8 cellular contexts compared by ENCODE assay signal in the genomic region with DNA sequence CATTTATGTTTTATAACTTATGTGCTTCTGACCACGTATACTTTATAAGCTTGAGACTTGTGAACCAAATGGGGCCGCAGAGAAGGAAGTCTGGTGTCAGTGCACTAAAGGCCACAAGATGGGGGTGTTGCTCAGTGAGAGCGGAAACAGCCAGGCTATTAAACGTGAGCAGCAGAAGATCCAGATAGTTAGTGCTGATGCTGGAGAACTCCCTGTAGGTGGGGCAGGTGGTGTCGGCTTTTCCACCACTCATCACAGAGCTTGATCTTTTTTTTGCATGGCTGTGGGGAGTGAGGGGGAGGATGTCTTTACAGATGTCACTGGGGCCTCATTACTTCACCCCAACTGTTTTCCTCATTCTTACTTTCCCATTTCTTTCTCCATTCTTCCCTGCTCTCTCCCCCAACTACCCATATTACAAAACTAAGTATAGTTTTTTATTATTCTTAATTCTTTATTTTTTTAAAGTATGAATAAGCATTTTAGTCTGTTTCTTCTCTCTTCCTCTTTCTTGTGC. TPM values are rescaled to one million over a fixed set of nuclear protein-coding genes. Genes with fewer than 3 reads are reported as not detected.
A peak's percentile ranks its signal among the peaks of the same experiment; 100 is the strongest.
DNase-seq lines count a peak whose midpoint lies in the region; ATAC-seq and TF ChIP-seq lines count a peak whose summit lies in the region.

No MANE protein-coding gene starts in this region.

- H3K27me3 ChIP-seq in left lung, result no peaks in the 10 kb centered on the region

- no peak overlapping the region for H3K27ac ChIP-seq in caudate nucleus (ENCODE audit: low read depth, low read length)
- H3K27ac ChIP-seq in left lung, result no peak overlapping the region

- intact Hi-C loops in left lung (cut with DNase I), result loop anchor here in 1 of 2 donors (5.0 kb wide), 1 partner anchor 514 kb away; no protein-coding TSS in a partner anchor

- H3K4me3 ChIP-seq in left lung, result no peak overlapping the region

- H3K9me3 ChIP-seq in left lung, result no peaks in the 10 kb centered on the region

- peaks cover 0 to 3% of the 10 kb centered on the region in 2 donors for H3K4me1 ChIP-seq in left lung

- DNase-seq in NCI-H2081 (lab: John Stamatoyannopoulos, UW) (peak; percentile 37 to 53), NCI-H2081 treated with DMSO at 0.1 percent for 48 hours (lab: John Stamatoyannopoulos, UW) (no peak), NCI-H1436 treated with DMSO at 0.1 percent for 48 hours (lab: John Stamatoyannopoulos, UW) (peak; percentile 67), T-helper 2 cell (peak in 3 of 5 experiments; percentile 8 to 67 (median 20)), caudate nucleus (lab: John Stamatoyannopoulos, UW) (peak in 57 of 61 donors; percentile 2 to 86 (median 39)), left lung (no peak)
- peak; percentile 4 to 5 for DNase-seq in stimulated activated CD8-positive, alpha-beta memory T cell treated with anti-CD3 and anti-CD28 coated beads, Interleukin-15, amount 100 ng/mL, for 48 hours (ENCODE audit: low read depth in 2 of 2)

- peaks cover 0 to 26% of the 10 kb centered on the region in 2 donors for H3K36me3 ChIP-seq in left lung

- ATAC-seq in HG02571 (IDR thresholded peaks at IDR 0.05; ENCODE audit: unreplicated experiment) (peak; percentile 58), left lung (peak; percentile 83)

- peak; percentile 40 to 42 for TF ChIP-seq CTCF in left lung (IDR thresholded peaks at IDR 0.05)

RNA-seq across cellular contexts. Expression of a gene that starts 34.7 kb away (rescaled TPM):
- 10 to 100 TPM; 27.0 to 61.8 TPM for total RNA-seq in left lung

RNA-seq across cellular contexts. Expression of a gene that starts 34.9 kb away (rescaled TPM):
- 10 to 100 TPM; 12.5 to 14.5 TPM for total RNA-seq in left lung

Comparison
In these comparisons a context has a peak if more than half of its experiments do, and no peak if none do; other contexts are left out.
1. DNase-seq: peak in NCI-H2081 (2 of 2), NCI-H1436 treated with DMSO at 0.1 percent for 48 hours (single experiment), T-helper 2 cell (3 of 5), caudate nucleus (57 of 61) and stimulated activated CD8-positive, alpha-beta memory T cell treated with anti-CD3 and anti-CD28 coated beads, Interleukin-15, amount 100 ng/mL, for 48 hours (2 of 2); none in NCI-H2081 treated with DMSO at 0.1 percent for 48 hours (single experiment) and left lung (0 of 2).